Comparison of ENCODE assay signal across 7 cellular contexts in genomic region chr4:151013944-151014343, GRCh38. TPM values are rescaled to one million over a fixed set of nuclear protein-coding genes. Genes with fewer than 3 reads are reported as not detected.
A peak's percentile ranks its signal among the peaks of the same experiment; 100 is the strongest.
DNase-seq lines count a peak whose midpoint lies in the region; ATAC-seq and TF ChIP-seq lines count a peak whose summit lies in the region.

No MANE protein-coding gene starts in this region.

- H3K4me3 ChIP-seq in iPS-11a (ENCODE audit: low read depth, low read length) (peak overlapping the region; percentile 87), adrenal gland (peak overlapping the region in 2 of 4 donors; percentile 79 to 88)

- H3K23ac ChIP-seq in H9 (ENCODE audit: insufficient read length, low read depth, low read length), result no peak overlapping the region

- no peak overlapping the region for H3K27ac ChIP-seq in H9 (ENCODE audit: insufficient read length, low read depth, low read length)
- peak overlapping the region in 2 of 5 donors; percentile 91 to 99 for H3K27ac ChIP-seq in adrenal gland

- H3K56ac ChIP-seq in H9 (ENCODE audit: insufficient read length, low read depth, low read length), result no peak overlapping the region

- ATAC-seq in WTC11, result no peak
- no peak for ATAC-seq in stimulated activated effector memory CD8-positive, alpha-beta T cell treated with anti-CD3 and anti-CD28 coated beads, Interleukin-12 subunit alpha, Interleukin-12 subunit beta, amount 100 ng/mL, for 72 hours
- no peak for ATAC-seq in GM18867 (IDR thresholded peaks at IDR 0.05; ENCODE audit: unreplicated experiment)

- H3K14ac ChIP-seq in H9 (ENCODE audit: insufficient read depth, low read length), result no peak overlapping the region

- H2AK5ac ChIP-seq in H9 (ENCODE audit: insufficient read length, low read length), result no peak overlapping the region

- no peak overlapping the region for H2BK20ac ChIP-seq in H9 (ENCODE audit: low read depth, low read length, poor library complexity, severe bottlenecking)

- no peak overlapping the region for H2BK5ac ChIP-seq in H9 (ENCODE audit: insufficient read length, low read length)

- H3K79me1 ChIP-seq in H9 (ENCODE audit: insufficient read depth, low read depth, low read length, poor library complexity, severe bottlenecking), result no peaks in the 10 kb centered on the region

- H3K36me3 Mint-ChIP-seq in H9 (ENCODE audit: insufficient read depth in 1 of 3, low read depth in 3 of 3) (peaks cover 0 to 10% (median 10%) of the 10 kb centered on the region in 3 experiments; a peak in 5 of 7 replicates), WTC11 (peaks cover 17% of the 10 kb centered on the region)
- peaks cover 47% of the 10 kb centered on the region for H3K36me3 Mint-ChIP-seq in stimulated activated effector memory CD8-positive, alpha-beta T cell treated with anti-CD3 and anti-CD28 coated beads, Interleukin-12 subunit alpha, Interleukin-12 subunit beta, amount 100 ng/mL, for 72 hours

- no peak overlapping the region for H4K8ac ChIP-seq in H9 (replicated peaks; ENCODE audit: insufficient read length, low read depth, low read length)

- DNase-seq in H9 (no peak), WTC11 (ENCODE audit: low spot score) (no peak), NCI-H446 (lab: John Stamatoyannopoulos, UW) (no peak), adrenal gland (no peak)
- no peak for DNase-seq in stimulated activated effector memory CD8-positive, alpha-beta T cell treated with anti-CD3 and anti-CD28 coated beads, Interleukin-12 subunit alpha, Interleukin-12 subunit beta, amount 100 ng/mL, for 72 hours (ENCODE audit: low spot score in 2 of 2)

- H3K27me3 ChIP-seq in H9 (ENCODE audit: insufficient read depth, low read length) (no peaks in the 10 kb centered on the region), adrenal gland (no peaks in the 10 kb centered on the region)

- H3K18ac ChIP-seq in H9 (ENCODE audit: insufficient read length, low read depth, low read length), result no peak overlapping the region

- no peaks in the 10 kb centered on the region for H3K36me3 ChIP-seq in adrenal gland (replicated peaks in 1 of 2)

- H3K23me2 ChIP-seq in H9 (ENCODE audit: insufficient read length, low read depth, low read length, poor library complexity, severe bottlenecking), result peaks cover 5% of the 10 kb centered on the region

- H2BK120ac ChIP-seq in H9 (ENCODE audit: low read depth, low read length, poor library complexity, severe bottlenecking), result no peak overlapping the region

- no peak for TF ChIP-seq CTCF in H9 (conservative IDR thresholded peaks at IDR 0.05)
- TF ChIP-seq CTCF in WTC11 (IDR thresholded peaks at IDR 0.05), result no peak
- TF ChIP-seq CTCF in adrenal gland (IDR thresholded peaks at IDR 0.05), result no peak

- peaks cover 18 to 21% of the 10 kb centered on the region in 2 experiments for H3K4me1 Mint-ChIP-seq in H9
- H3K4me1 Mint-ChIP-seq in WTC11, result peaks cover 20% of the 10 kb centered on the region
- H3K4me1 Mint-ChIP-seq in stimulated activated effector memory CD8-positive, alpha-beta T cell treated with anti-CD3 and anti-CD28 coated beads, Interleukin-12 subunit alpha, Interleukin-12 subunit beta, amount 100 ng/mL, for 72 hours, result peaks cover 33% of the 10 kb centered on the region

- H2AFZ ChIP-seq in H9 (ENCODE audit: low read length), result no peak overlapping the region

- no peak overlapping the region for H4K91ac ChIP-seq in H9 (ENCODE audit: insufficient read length, low read depth, low read length)

- no CpG with 5 or more reads among the region's 4 CpGs for WGBS in H9 (ENCODE audit: extremely low coverage, insufficient read length, low lambda C conversion rate)
- 6 to 11% (median 7%) methylated on average over 4 of the region's 4 CpGs for WGBS in adrenal gland, 4 donors

- H3K9me3 Mint-ChIP-seq in H9 (no peaks in the 10 kb centered on the region), WTC11 (no peaks in the 10 kb centered on the region)
- H3K9me3 Mint-ChIP-seq in stimulated activated effector memory CD8-positive, alpha-beta T cell treated with anti-CD3 and anti-CD28 coated beads, Interleukin-12 subunit alpha, Interleukin-12 subunit beta, amount 100 ng/mL, for 72 hours, result no peaks in the 10 kb centered on the region

- H3T11ph ChIP-seq in H9 (ENCODE audit: low read length), result no peak overlapping the region

- no peak overlapping the region for H3K4ac ChIP-seq in H9 (ENCODE audit: low read depth, low read length)

- peak overlapping the region; percentile 98 to 100 for H3K4me3 Mint-ChIP-seq in H9
- peak overlapping the region; percentile 96 for H3K4me3 Mint-ChIP-seq in WTC11
- H3K4me3 Mint-ChIP-seq in stimulated activated effector memory CD8-positive, alpha-beta T cell treated with anti-CD3 and anti-CD28 coated beads, Interleukin-12 subunit alpha, Interleukin-12 subunit beta, amount 100 ng/mL, for 72 hours, result peak overlapping the region; percentile 96

- H3K27ac Mint-ChIP-seq in H9 (peak overlapping the region in 2 of 3 experiments; percentile 98 to 99; a peak in 2 of 7 replicates), WTC11 (peak overlapping the region; percentile 94)
- H3K27ac Mint-ChIP-seq in stimulated activated effector memory CD8-positive, alpha-beta T cell treated with anti-CD3 and anti-CD28 coated beads, Interleukin-12 subunit alpha, Interleukin-12 subunit beta, amount 100 ng/mL, for 72 hours, result peak overlapping the region; percentile 96

- no peak overlapping the region for H2BK12ac ChIP-seq in H9 (ENCODE audit: insufficient read length, low read depth, low read length)

- H3K27me3 Mint-ChIP-seq in H9 (ENCODE audit: low read depth), result no peaks in the 10 kb centered on the region
- H3K27me3 Mint-ChIP-seq in WTC11 (ENCODE audit: low read depth), result no peaks in the 10 kb centered on the region

- no peak for TF ChIP-seq POLR2A in adrenal gland (IDR thresholded peaks at IDR 0.05)

- H3K9me3 ChIP-seq in H9 (ENCODE audit: control insufficient read depth, low read depth, low read length) (no peaks in the 10 kb centered on the region), adrenal gland (replicated peaks in 1 of 3) (no peaks in the 10 kb centered on the region)

- POLR2A ChIA-PET in WTC11 (lab: Charles Lee), result interaction anchor here (1.5 to 1.6 kb wide), 2 partner anchors 10 to 53 kb away, joined by 4 to 7 read pairs; no protein-coding TSS in a partner anchor

- H3K79me2 ChIP-seq in H9 (ENCODE audit: insufficient read depth, low read length), result peaks cover 10% of the 10 kb centered on the region; the same call in 1 of the 2 replicates

- H2BK15ac ChIP-seq in H9 (ENCODE audit: low read depth, low read length), result no peak overlapping the region

- peak overlapping the region; percentile 83 for H3K4me2 ChIP-seq in H9 (ENCODE audit: insufficient read depth, insufficient read length, low read length)

- H3K4me1 ChIP-seq in H9 (ENCODE audit: insufficient read depth, low read length) (no peaks in the 10 kb centered on the region), adrenal gland (replicated peaks in 1 of 2) (peaks cover 9 to 25% of the 10 kb centered on the region in 2 donors)

- H4K5ac ChIP-seq in H9 (ENCODE audit: insufficient read length, low read depth, low read length), result no peak overlapping the region

- intact Hi-C loops in adrenal gland (cut with DNase I), result no loop called here

- H4K20me1 ChIP-seq in H9 (ENCODE audit: control insufficient read depth, insufficient read depth, insufficient read length), result peaks cover 2% of the 10 kb centered on the region

- peak overlapping the region; percentile 71 for H3K9ac ChIP-seq in H9 (ENCODE audit: extremely low read depth, insufficient read length, low read length)

- CTCF ChIA-PET in WTC11 (lab: Charles Lee), result interaction anchor here (0.6 to 1.0 kb wide), 2 partner anchors 32 to 520 kb away, joined by 3 to 4 read pairs; no protein-coding TSS in a partner anchor

TF ChIP-seq in WTC11, 78 proteins besides CTCF, POLR2A, EP300 and RAD21:
- TF ChIP-seq NFATC4 (CRISPR knock-in tag; IDR thresholded peaks at IDR 0.05), result no peak
- no peak for TF ChIP-seq TEAD4 (CRISPR knock-in tag; IDR thresholded peaks at IDR 0.05)
- TF ChIP-seq TCF7 (CRISPR knock-in tag; IDR thresholded peaks at IDR 0.05; ENCODE audit: low read depth), result no peak
- no peak for TF ChIP-seq ATF6 (CRISPR knock-in tag; IDR thresholded peaks at IDR 0.05)

RNA-seq across cellular contexts. Expression of gene LRBA, which starts 1.1 kb away (rescaled TPM):
- total RNA-seq in H9 (2021) (52.6 and 55.3 TPM in 2 replicates), WTC11 (2021) (69.1 to 74.9 TPM (median 69.6 TPM) in 3 replicates), adrenal gland (100 to 1,000 TPM in 1 of 8 donors, 10 to 100 TPM in 7; 36.7 to 106 (median 46.9) TPM)
- polyA plus RNA-seq in adrenal gland, result 10 to 100 TPM in 2 of 3 donors, 1 to 10 TPM in 1; 9.6 to 32.2 (median 10.3) TPM
